ENCODE assay signal across 26 cellular contexts in the genomic region with DNA sequence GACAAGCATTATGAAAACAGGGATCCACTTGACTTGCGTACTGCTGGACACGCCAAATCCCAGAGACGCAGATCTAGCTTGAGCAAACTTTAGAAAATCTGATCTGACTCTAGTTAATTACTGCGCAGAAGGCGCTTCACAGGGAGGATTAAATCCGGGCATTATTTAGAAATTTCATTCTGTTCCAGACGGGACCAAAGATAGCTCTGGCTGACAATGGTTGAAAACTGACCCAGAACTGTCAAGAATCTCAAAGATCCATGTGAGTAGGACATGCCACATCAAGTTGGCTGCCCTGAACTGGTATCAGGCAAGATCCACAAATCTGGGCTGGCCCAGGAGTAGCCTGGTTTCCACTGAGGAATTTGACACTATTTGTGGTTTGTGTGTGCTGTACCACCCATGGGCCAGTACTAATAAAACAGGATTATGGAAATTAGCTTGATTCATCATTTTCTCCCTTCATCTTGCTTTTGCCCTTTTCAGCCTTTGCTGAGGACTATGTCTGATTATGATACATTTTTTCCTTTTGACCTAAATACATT.
DNase-seq lines count a peak whose midpoint lies in the region; ATAC-seq lines count a peak whose summit lies in the region.
"Had no signal": no experiment of that assay in that cellular context is flagged by ENCODE, and none has a peak within 500 bp of the region (broad histone marks: within the 10 kb centered on the region; RNA-seq: fewer than 3 reads in every experiment).

No MANE protein-coding gene starts in this region.

- no peaks in the 10 kb centered on the region for H3K9me3 Mint-ChIP-seq in activated naive CD4-positive, alpha-beta T cell treated with anti-CD3 and anti-CD28 coated beads, Interleukin-2, amount 50 U/mL, for 24 hours
- H3K9me3 Mint-ChIP-seq in activated naive CD4-positive, alpha-beta T cell treated with anti-CD3 and anti-CD28 coated beads for 36 hours, result no peaks in the 10 kb centered on the region
- no peaks in the 10 kb centered on the region for H3K9me3 Mint-ChIP-seq in activated T-helper 17 cell treated with anti-CD3 and anti-CD28 coated beads, Interleukin-2, amount 50 U/mL, for 72 hours
- no peaks in the 10 kb centered on the region for H3K9me3 Mint-ChIP-seq in stimulated activated effector memory CD8-positive, alpha-beta T cell treated with anti-CD3 and anti-CD28 coated beads, Interleukin-12 subunit alpha, Interleukin-12 subunit beta, amount 100 ng/mL, for 72 hours
- H3K9me3 Mint-ChIP-seq: CD4-positive, alpha-beta T cell; central memory CD8-positive, alpha-beta T cell had no signal

- no peaks in the 10 kb centered on the region for H3K36me3 Mint-ChIP-seq in activated naive CD4-positive, alpha-beta T cell treated with anti-CD3 and anti-CD28 coated beads, Interleukin-2, amount 50 U/mL, for 24 hours
- no peaks in the 10 kb centered on the region for H3K36me3 Mint-ChIP-seq in activated naive CD4-positive, alpha-beta T cell treated with anti-CD3 and anti-CD28 coated beads for 36 hours (ENCODE audit: low read depth)
- H3K36me3 Mint-ChIP-seq in activated T-helper 17 cell treated with anti-CD3 and anti-CD28 coated beads, Interleukin-2, amount 50 U/mL, for 72 hours (ENCODE audit: low read depth), result no peaks in the 10 kb centered on the region
- no peaks in the 10 kb centered on the region for H3K36me3 Mint-ChIP-seq in stimulated activated effector memory CD8-positive, alpha-beta T cell treated with anti-CD3 and anti-CD28 coated beads, Interleukin-12 subunit alpha, Interleukin-12 subunit beta, amount 100 ng/mL, for 72 hours

- H3K27me3 Mint-ChIP-seq in activated naive CD4-positive, alpha-beta T cell treated with anti-CD3 and anti-CD28 coated beads, Interleukin-2, amount 50 U/mL, for 24 hours, result no peaks in the 10 kb centered on the region
- no peaks in the 10 kb centered on the region for H3K27me3 Mint-ChIP-seq in activated naive CD4-positive, alpha-beta T cell treated with anti-CD3 and anti-CD28 coated beads for 36 hours (ENCODE audit: low read depth)
- H3K27me3 Mint-ChIP-seq in activated T-helper 17 cell treated with anti-CD3 and anti-CD28 coated beads, Interleukin-2, amount 50 U/mL, for 72 hours, result no peaks in the 10 kb centered on the region
- H3K27me3 Mint-ChIP-seq: CD4-positive, alpha-beta T cell; central memory CD8-positive, alpha-beta T cell had no signal

- no peak for ATAC-seq in activated T-helper 17 cell treated with anti-CD3 and anti-CD28 coated beads, Interleukin-2, amount 50 U/mL, for 72 hours (replicated peaks)
- ATAC-seq in stimulated activated effector memory CD8-positive, alpha-beta T cell treated with anti-CD3 and anti-CD28 coated beads, Interleukin-12 subunit alpha, Interleukin-12 subunit beta, amount 100 ng/mL, for 72 hours, result no peak
- ATAC-seq: body of pancreas, K562, sciatic nerve had no signal

- H3K4me3 Mint-ChIP-seq in activated naive CD4-positive, alpha-beta T cell treated with anti-CD3 and anti-CD28 coated beads, Interleukin-2, amount 50 U/mL, for 24 hours, result no peak overlapping the region
- H3K4me3 Mint-ChIP-seq in activated naive CD4-positive, alpha-beta T cell treated with anti-CD3 and anti-CD28 coated beads for 36 hours, result no peak overlapping the region
- H3K4me3 Mint-ChIP-seq in activated T-helper 17 cell treated with anti-CD3 and anti-CD28 coated beads, Interleukin-2, amount 50 U/mL, for 72 hours, result peak overlapping the region; percentile 3
- no peak overlapping the region for H3K4me3 Mint-ChIP-seq in stimulated activated effector memory CD8-positive, alpha-beta T cell treated with anti-CD3 and anti-CD28 coated beads, Interleukin-12 subunit alpha, Interleukin-12 subunit beta, amount 100 ng/mL, for 72 hours
- H3K4me3 Mint-ChIP-seq: CD4-positive, alpha-beta T cell; central memory CD8-positive, alpha-beta T cell had no signal

- CTCF ChIA-PET in activated naive CD4-positive, alpha-beta T cell treated with anti-CD3 and anti-CD28 coated beads for 36 hours (lab: Charles Lee), result interaction anchor here (1.2 to 3.7 kb wide), 3 partner anchors 11 to 332 kb away, joined by 3 to 37 read pairs (median 4); no protein-coding TSS in a partner anchor

- peak overlapping the region; percentile 67 for H3K27ac Mint-ChIP-seq in activated naive CD4-positive, alpha-beta T cell treated with anti-CD3 and anti-CD28 coated beads, Interleukin-2, amount 50 U/mL, for 24 hours
- no peak overlapping the region for H3K27ac Mint-ChIP-seq in activated naive CD4-positive, alpha-beta T cell treated with anti-CD3 and anti-CD28 coated beads for 36 hours
- no peak overlapping the region for H3K27ac Mint-ChIP-seq in activated T-helper 17 cell treated with anti-CD3 and anti-CD28 coated beads, Interleukin-2, amount 50 U/mL, for 72 hours
- peak overlapping the region; percentile 6 for H3K27ac Mint-ChIP-seq in stimulated activated effector memory CD8-positive, alpha-beta T cell treated with anti-CD3 and anti-CD28 coated beads, Interleukin-12 subunit alpha, Interleukin-12 subunit beta, amount 100 ng/mL, for 72 hours
- H3K27ac Mint-ChIP-seq: CD4-positive, alpha-beta T cell; progenitor cell of endocrine pancreas had no signal

- DNase-seq in activated naive CD4-positive, alpha-beta T cell treated with anti-CD3 and anti-CD28 coated beads for 36 hours, result no peak
- DNase-seq in NCI-H524 (lab: John Stamatoyannopoulos, UW) (peak; percentile 53 to 82), dedifferentiated amniotic fluid mesenchymal stem cell (ENCODE audit: extremely low spot score) (no peak), NCI-H2081 treated with DMSO at 0.1 percent for 48 hours (lab: John Stamatoyannopoulos, UW) (no peak), inferior parietal cortex (ENCODE audit: extremely low spot score) (no peak)
- no peak for DNase-seq in stimulated activated effector memory CD8-positive, alpha-beta T cell treated with anti-CD3 and anti-CD28 coated beads, Interleukin-12 subunit alpha, Interleukin-12 subunit beta, amount 100 ng/mL, for 72 hours (ENCODE audit: low spot score in 2 of 2)
- DNase-seq: 8988T; activated CD4-positive, alpha-beta T cell treated with anti-CD3 and anti-CD28 coated beads for 4 hours; activated effector memory CD4-positive, alpha-beta T cell treated with anti-CD3 and anti-CD28 coated beads, Interleukin-2, amount 50 U/mL, for 16 hours; body of pancreas; CD4-positive, alpha-beta T cell; foreskin fibroblast; head of caudate nucleus; left ventricle myocardium inferior; NCI-H1930; nucleus accumbens; SIG-M5; stimulated activated CD4-positive, alpha-beta T cell treated with anti-CD3 and anti-CD28 coated beads, Interleukin-12 subunit alpha, Interleukin-12 subunit beta, amount 100 ng/mL, for 4 hours; stimulated activated CD4-positive, alpha-beta T cell treated with anti-CD3 and anti-CD28 coated beads, Interleukin-2, amount 100 ng/mL, for 48 hours; upper lobe of left lung had no signal

- intact Hi-C loops in activated naive CD4-positive, alpha-beta T cell treated with anti-CD3 and anti-CD28 coated beads for 36 hours (cut with micrococcal nuclease), result loop anchor here (2.0 kb wide), 1 partner anchor 141 kb away; no protein-coding TSS in a partner anchor

- peaks cover 55% of the 10 kb centered on the region for H3K4me1 Mint-ChIP-seq in activated naive CD4-positive, alpha-beta T cell treated with anti-CD3 and anti-CD28 coated beads, Interleukin-2, amount 50 U/mL, for 24 hours
- H3K4me1 Mint-ChIP-seq in activated naive CD4-positive, alpha-beta T cell treated with anti-CD3 and anti-CD28 coated beads for 36 hours (ENCODE audit: low read depth), result peaks cover 33% of the 10 kb centered on the region
- peaks cover 21% of the 10 kb centered on the region for H3K4me1 Mint-ChIP-seq in activated T-helper 17 cell treated with anti-CD3 and anti-CD28 coated beads, Interleukin-2, amount 50 U/mL, for 72 hours
- H3K4me1 Mint-ChIP-seq in stimulated activated effector memory CD8-positive, alpha-beta T cell treated with anti-CD3 and anti-CD28 coated beads, Interleukin-12 subunit alpha, Interleukin-12 subunit beta, amount 100 ng/mL, for 72 hours, result peaks cover 39% of the 10 kb centered on the region

Comparison
In these comparisons a context has a peak if more than half of its experiments do, and no peak if none do; other contexts are left out.
1. H3K27ac Mint-ChIP-seq: peak in activated naive CD4-positive, alpha-beta T cell treated with anti-CD3 and anti-CD28 coated beads, Interleukin-2, amount 50 U/mL, for 24 hours (single experiment) and stimulated activated effector memory CD8-positive, alpha-beta T cell treated with anti-CD3 and anti-CD28 coated beads, Interleukin-12 subunit alpha, Interleukin-12 subunit beta, amount 100 ng/mL, for 72 hours (single experiment); none in activated naive CD4-positive, alpha-beta T cell treated with anti-CD3 and anti-CD28 coated beads for 36 hours (single experiment) and activated T-helper 17 cell treated with anti-CD3 and anti-CD28 coated beads, Interleukin-2, amount 50 U/mL, for 72 hours (single experiment).
2. DNase-seq: peak in NCI-H524 (2 of 2); none in activated naive CD4-positive, alpha-beta T cell treated with anti-CD3 and anti-CD28 coated beads for 36 hours (single experiment), stimulated activated effector memory CD8-positive, alpha-beta T cell treated with anti-CD3 and anti-CD28 coated beads, Interleukin-12 subunit alpha, Interleukin-12 subunit beta, amount 100 ng/mL, for 72 hours (0 of 2), dedifferentiated amniotic fluid mesenchymal stem cell (single experiment), NCI-H2081 treated with DMSO at 0.1 percent for 48 hours (single experiment) and inferior parietal cortex (single experiment).